8 cellular contexts compared by ENCODE assay signal in genomic region chr14:73457935-73458218, GRCh38. TPM values are rescaled to one million over a fixed set of nuclear protein-coding genes. Genes with fewer than 3 reads are reported as not detected.
DNase-seq lines count a peak whose midpoint lies in the region; ATAC-seq and TF ChIP-seq lines count a peak whose summit lies in the region.

No MANE protein-coding gene starts in this region.

- CTCF ChIA-PET in AG04450 (lab: Charles Lee): interaction anchor here (0.6 kb wide), 1 partner anchor 140 kb away, joined by 13 read pairs; no protein-coding TSS in a partner anchor

- H3K4me1 ChIP-seq in esophagus muscularis mucosa: peaks cover 64 to 84% (median 77%) of the 10 kb centered on the region in 4 donors
- H3K4me1 ChIP-seq in ovary (ENCODE audit: insufficient read depth): peaks cover 10% of the 10 kb centered on the region

- H3K27me3 ChIP-seq in AG04450 (ENCODE audit: control insufficient read depth, insufficient read depth, low read length) (no peaks in the 10 kb centered on the region), esophagus muscularis mucosa (no peaks in the 10 kb centered on the region), ovary (no peaks in the 10 kb centered on the region)

- WGBS in esophagus muscularis mucosa: 0% methylated on average over 13 of the region's 19 CpGs
- 0% methylated on average over 18 to 19 of the region's 19 CpGs for WGBS in ovary, 3 donors

- TF ChIP-seq EP300 in esophagus muscularis mucosa (IDR thresholded peaks at IDR 0.05) (no peak), ovary (IDR thresholded peaks at IDR 0.05) (no peak)

- POLR2A ChIA-PET in AG04450 (lab: Yijun Ruan, JAX): interaction anchor here (1.2 kb wide), 1 partner anchor 11 kb away, joined by 11 read pairs; no protein-coding TSS in a partner anchor

- H3K27ac ChIP-seq in AG04450 (ENCODE audit: low read depth, low read length) (peak overlapping the region; percentile 67), esophagus muscularis mucosa (replicated peaks in 1 of 4) (peak overlapping the region; percentile 94 to 99 (median 98)), ovary (peak overlapping the region; percentile 71 to 72)

- H3K36me3 ChIP-seq in esophagus muscularis mucosa (no peaks in the 10 kb centered on the region), ovary (no peaks in the 10 kb centered on the region)

- TF ChIP-seq POLR2A in esophagus muscularis mucosa (IDR thresholded peaks at IDR 0.05; ENCODE audit: low read depth) (no peak), ovary (IDR thresholded peaks at IDR 0.05) (no peak)

- H3K4me3 ChIP-seq in AG04450 (ENCODE audit: low read depth, low read length): peak overlapping the region; percentile 90
- H3K4me3 ChIP-seq in esophagus muscularis mucosa: peak overlapping the region; percentile 79 to 100 (median 96)
- H3K4me3 ChIP-seq in ovary: peak overlapping the region; percentile 87

- TF ChIP-seq CTCF in AG04450 (IDR thresholded peaks at IDR 0.05; ENCODE audit: low read depth, low read length) (no peak), esophagus muscularis mucosa (IDR thresholded peaks at IDR 0.05) (no peak), ovary (IDR thresholded peaks at IDR 0.05) (no peak)

- intact Hi-C loops in esophagus muscularis mucosa (cut with DNase I) (no loop called here), ovary (cut with DNase I) (no loop called here)

- peak; percentile 1 for ATAC-seq in GM21447 (IDR thresholded peaks at IDR 0.05; ENCODE audit: unreplicated experiment)

- H3K9me3 ChIP-seq in AG04450 (ENCODE audit: control insufficient read depth, insufficient read depth, low read length) (no peaks in the 10 kb centered on the region; the same call in 1 of the 2 replicates), esophagus muscularis mucosa (no peaks in the 10 kb centered on the region), ovary (no peaks in the 10 kb centered on the region)

- DNase-seq in AG04450 (ENCODE audit: low read depth, low spot score) (no peak), SW480 (ENCODE audit: low spot score) (peak; percentile 41), esophagus muscularis mucosa (ENCODE audit: extremely low spot score) (no peak), ovary (peak in 3 of 5 donors; percentile 56 to 65 (median 64)), foreskin melanocyte (no peak), glomerular visceral epithelial cell (ENCODE audit: extremely low spot score) (no peak), AG08395 (ENCODE audit: low spot score) (no peak)

RNA-seq across cellular contexts. Expression of gene NUMB, which starts 0.5 kb away (rescaled TPM):
- 130 and 152 TPM in 2 replicates for polyA plus RNA-seq in AG04450 (2011; rRNA removed)
- 153 and 216 TPM in 2 replicates for polyA minus RNA-seq in AG04450 (2011; rRNA and poly(A)+ RNA removed)
- total RNA-seq in esophagus muscularis mucosa: 10 to 100 TPM; 49.2 to 63.4 (median 50.7) TPM
- 10 to 100 TPM; 35.4 to 70.6 (median 67.6) TPM for total RNA-seq in ovary
- polyA plus RNA-seq in ovary: 10 to 100 TPM; 32.9 to 78.2 TPM

RNA-seq across cellular contexts. Expression of gene RIOX1, which starts 32.9 kb away (rescaled TPM):
- 7.0 and 8.4 TPM in 2 replicates for polyA plus RNA-seq in AG04450 (2011; rRNA removed)
- 8.9 and 12.0 TPM in 2 replicates for polyA minus RNA-seq in AG04450 (2011; rRNA and poly(A)+ RNA removed)
- total RNA-seq in esophagus muscularis mucosa: 10 to 100 TPM; 15.8 to 23.7 (median 18.7) TPM
- 10 to 100 TPM; 10.6 to 16.2 (median 13.7) TPM for total RNA-seq in ovary
- polyA plus RNA-seq in ovary: 1 to 10 TPM; 4.4 to 6.8 TPM

Comparison
In these comparisons a context has a peak if more than half of its experiments do, and no peak if none do; other contexts are left out.
1. DNase-seq: peak in SW480 (single experiment) and ovary (3 of 5); none in AG04450 (single experiment), esophagus muscularis mucosa (single experiment), foreskin melanocyte (single experiment), glomerular visceral epithelial cell (single experiment) and AG08395 (single experiment).
2. Peak in every context shown above with its lines, with median percentiles within 50 percentile points of each other: H3K27ac ChIP-seq and H3K4me3 ChIP-seq.